21 cellular contexts compared by ENCODE assay signal in genomic region chr14:104885031-104885972, GRCh38. TPM values are rescaled to one million over a fixed set of nuclear protein-coding genes. Genes with fewer than 3 reads are reported as not detected.
A peak's percentile ranks its signal among the peaks of the same experiment; 100 is the strongest.
DNase-seq lines count a peak whose midpoint lies in the region; ATAC-seq and TF ChIP-seq lines count a peak whose summit lies in the region.
"Had no signal": no experiment of that assay in that cellular context is flagged by ENCODE, and none has a peak within 500 bp of the region (broad histone marks: within the 10 kb centered on the region; RNA-seq: fewer than 3 reads in every experiment).

No MANE protein-coding gene starts in this region.

- peaks cover 3% of the 10 kb centered on the region for H4K20me1 ChIP-seq in osteoblast (ENCODE audit: insufficient read depth, low read length)

- H3K9me3 ChIP-seq in osteoblast (ENCODE audit: low read depth, low read length) = no peaks in the 10 kb centered on the region
- H3K9me3 ChIP-seq: heart right ventricle, SK-N-SH had no signal

- no peak for TF ChIP-seq CTCF in osteoblast (IDR thresholded peaks at IDR 0.05; ENCODE audit: extremely low read depth, low read depth, low read length)

- H3K27ac ChIP-seq in osteoblast (ENCODE audit: low read depth, low read length) = no peak overlapping the region
- H3K27ac ChIP-seq: heart right ventricle, WERI-Rb-1 had no signal

- H3K36me3 ChIP-seq in H7 (replicated peaks; ENCODE audit: control insufficient read depth, insufficient read depth, low read length) (peaks cover 4% of the 10 kb centered on the region), osteoblast (ENCODE audit: insufficient read depth, low read length) (peaks cover 11% of the 10 kb centered on the region)

- no peaks in the 10 kb centered on the region for H3K4me1 ChIP-seq in osteoblast (ENCODE audit: insufficient read depth, low read length)

- no peak overlapping the region for H2AFZ ChIP-seq in osteoblast (ENCODE audit: low read length)

- ATAC-seq in left cardiac atrium = no peak
- ATAC-seq in SK-N-SH treated with all-trans-retinoic acid at 6 μM for 48 hours = no peak
- ATAC-seq: heart right ventricle had no signal

- H3K79me2 ChIP-seq in osteoblast (ENCODE audit: insufficient read depth, low read length) = no peaks in the 10 kb centered on the region

- H3K27me3 ChIP-seq in H7 (ENCODE audit: control insufficient read depth, insufficient read depth, low read length) (no peaks in the 10 kb centered on the region), osteoblast (ENCODE audit: insufficient read depth, low read length) (no peaks in the 10 kb centered on the region)
- H3K27me3 ChIP-seq: heart right ventricle had no signal

- H3K4me3 ChIP-seq in H7 (ENCODE audit: insufficient read depth, low read depth, low read length) (no peak overlapping the region), osteoblast (ENCODE audit: insufficient read depth, low read length) (no peak overlapping the region)
- H3K4me3 ChIP-seq: heart right ventricle had no signal

- intact Hi-C loops in left cardiac atrium (cut with DNase I) = no loop called here

- DNase-seq in 8988T (peak; percentile 44), H7 (peak; percentile 73), left cardiac atrium (peak; percentile 18), osteoblast (ENCODE audit: insufficient read length, low spot score, missing footprints) (peak; percentile 89), NCI-H2227 treated with DMSO at 0.1 percent for 48 hours (lab: John Stamatoyannopoulos, UW) (no peak), NCI-H1105 (lab: John Stamatoyannopoulos, UW) (no peak)
- DNase-seq: activated CD4-positive, alpha-beta memory T cell treated with anti-CD3 and anti-CD28 coated beads, Interleukin-2, amount 10 ng/mL, durations not matched to agents 7 days and 5 days; activated gamma-delta T cell treated with Interleukin-2 at 50 U/mL for 16 hours; activated T-cell treated with anti-CD3 and anti-CD28 coated beads, Interleukin-2, amount 50 U/mL, for 1 hour; DMS 273 treated with DMSO at 0.1 percent for 48 hours; immature natural killer cell; NCI-H1436; NCI-H2171 treated with DMSO at 0.1 percent for 48 hours; NCI-H526 treated with DMSO at 0.1 percent for 48 hours; WERI-Rb-1 had no signal

- no peak overlapping the region for H3K4me2 ChIP-seq in osteoblast (ENCODE audit: insufficient read depth, low read length)
- H3K4me2 ChIP-seq: SK-N-SH had no signal

TF ChIP-seq in SK-N-SH treated with all-trans-retinoic acid at 6 μM for 48 hours, 23 proteins besides CTCF, POLR2A, EP300 and RAD21:
- TF ChIP-seq PPARA (CRISPR knock-in tag; IDR thresholded peaks at IDR 0.05; ENCODE audit: borderline replicate concordance) = no peak
- TF ChIP-seq ZNF70 (CRISPR knock-in tag; IDR thresholded peaks at IDR 0.05) = no peak
- TF ChIP-seq ZFP30 (CRISPR knock-in tag; IDR thresholded peaks at IDR 0.05) = no peak
- no peak for TF ChIP-seq ZNF8 (CRISPR knock-in tag; IDR thresholded peaks at IDR 0.05)
- TF ChIP-seq POU6F1 (CRISPR knock-in tag; IDR thresholded peaks at IDR 0.05; ENCODE audit: borderline replicate concordance, low read depth) = no peak
- no peak for TF ChIP-seq SNAI2 (CRISPR knock-in tag; IDR thresholded peaks at IDR 0.05)
- no peak for TF ChIP-seq TOX (CRISPR knock-in tag; IDR thresholded peaks at IDR 0.05; ENCODE audit: borderline replicate concordance)
- TF ChIP-seq CSRNP3 (CRISPR knock-in tag; IDR thresholded peaks at IDR 0.05) = no peak
- no peak for TF ChIP-seq CREB5 (CRISPR knock-in tag; IDR thresholded peaks at IDR 0.05; ENCODE audit: low read depth)
- no peak for TF ChIP-seq ZFP3 (CRISPR knock-in tag; IDR thresholded peaks at IDR 0.05)
- TF ChIP-seq ZNF565 (CRISPR knock-in tag; conservative IDR thresholded peaks at IDR 0.05; ENCODE audit: low read depth) = no peak
- no peak for TF ChIP-seq TCF4 (CRISPR knock-in tag; IDR thresholded peaks at IDR 0.05; ENCODE audit: borderline replicate concordance)
- TF ChIP-seq ARNTL (CRISPR knock-in tag; IDR thresholded peaks at IDR 0.05; ENCODE audit: borderline replicate concordance, low read depth) = no peak
- no peak for TF ChIP-seq OSR1 (CRISPR knock-in tag; IDR thresholded peaks at IDR 0.05)
- no peak for TF ChIP-seq ESRRG (CRISPR knock-in tag; IDR thresholded peaks at IDR 0.05)
- no peak for TF ChIP-seq CSDC2 (CRISPR knock-in tag; IDR thresholded peaks at IDR 0.05)
- TF ChIP-seq RARB (CRISPR knock-in tag; IDR thresholded peaks at IDR 0.05) = no peak
- TF ChIP-seq GLIS3 (CRISPR knock-in tag; IDR thresholded peaks at IDR 0.05) = no peak
- no peak for TF ChIP-seq ZC3H10 (CRISPR knock-in tag; IDR thresholded peaks at IDR 0.05)
- TF ChIP-seq ISL1 (CRISPR knock-in tag; IDR thresholded peaks at IDR 0.05) = no peak

RNA-seq across cellular contexts. Expression of gene CEP170B, which starts 20.2 kb away (rescaled TPM):
- total RNA-seq in H7 (2014; rRNA removed; shearing (Covaris generic)) = 20.8 and 21.4 TPM in 2 replicates
- total RNA-seq in left cardiac atrium (10 to 100 TPM; 12.4 to 17.2 TPM), osteoblast (17.1 and 21.0 TPM in 2 replicates)

RNA-seq across cellular contexts. Expression of gene PLD4, which starts 39.4 kb away (rescaled TPM):
- total RNA-seq in H7 (2014; rRNA removed; shearing (Covaris generic)) = 0.11 TPM in 1 of 2 replicates, not detected in the other
- total RNA-seq in left cardiac atrium (under 1 TPM; 0.13 to 0.24 TPM), osteoblast (not detected in 2 replicates)
- total RNA-seq: activated CD4-positive, alpha-beta memory T cell treated with anti-CD3 and anti-CD28 coated beads, Interleukin-2, amount 10 ng/mL, durations not matched to agents 7 days and 5 days; dermis microvascular lymphatic vessel endothelial cell; H4; lung microvascular endothelial cell had no signal

Comparison
In these comparisons a context has a peak if more than half of its experiments do, and no peak if none do; other contexts are left out.
1. DNase-seq: peak in 8988T (single experiment), H7 (single experiment), left cardiac atrium (single experiment) and osteoblast (single experiment); none in NCI-H2227 treated with DMSO at 0.1 percent for 48 hours (single experiment) and NCI-H1105 (single experiment).